Comparison of ENCODE assay signal across 27 cellular contexts in genomic region chr7:138433583-138434437, GRCh38.
"Had no signal": no experiment of that assay in that cellular context is flagged by ENCODE, and none has a peak within 500 bp of the region (broad histone marks: within the 10 kb centered on the region; RNA-seq: fewer than 3 reads in every experiment).

No MANE protein-coding gene starts in this region.

- H3K27me3 ChIP-seq: adrenal gland, ascending aorta, brain microvascular endothelial cell, sigmoid colon, stomach, suprapubic skin, tibial nerve had no signal

- H3K36me3 ChIP-seq: adrenal gland, ascending aorta, brain microvascular endothelial cell, lower lobe of right lung, sigmoid colon, stomach, suprapubic skin, tibial nerve had no signal

- H3K27ac ChIP-seq: adrenal gland, ascending aorta, brain microvascular endothelial cell, lower lobe of right lung, sigmoid colon, stomach, suprapubic skin, tibial nerve had no signal

- ATAC-seq: activated CD4-positive, alpha-beta T cell treated with anti-CD3 and anti-CD28 coated beads for 36 hours; activated T-cell treated with anti-CD3 and anti-CD28 coated beads, Interleukin-2, amount 50 U/mL, for 4 hours; left lobe of liver; lower lobe of right lung; stimulated activated memory B cell treated with anti-CD40 and anti-IgM and Interleukin-4, amounts not matched to agents 10 μg/mL and 1 μg/mL and 100 μg/mL, for 72 hours had no signal

- H3K4me3 ChIP-seq: adrenal gland, ascending aorta, lower lobe of right lung, mucosa of descending colon, sigmoid colon, smooth muscle cell, stomach, suprapubic skin, tibial nerve had no signal

- FAIRE-seq: kidney had no signal

- H3K4me2 ChIP-seq: smooth muscle cell had no signal

- DNase-seq: activated B cell treated with CpG ODN at 0.5 μM for 24 hours; activated CD4-positive, alpha-beta T cell treated with anti-CD3 and anti-CD28 coated beads for 36 hours; activated CD4-positive, alpha-beta T cell treated with anti-CD3 and anti-CD28 coated beads, Interleukin-2, amount 50 U/mL, for 48 hours; activated CD8-positive, alpha-beta memory T cell treated with anti-CD3 and anti-CD28 coated beads, Interleukin-2, amount 50 U/mL, for 48 hours; activated naive CD4-positive, alpha-beta T cell; activated T-cell treated with anti-CD3 and anti-CD28 coated beads, Interleukin-2, amount 50 U/mL, for 4 hours; adrenal gland; brain microvascular endothelial cell; caudate nucleus; effector CD8-positive, alpha-beta T cell; erythroblast; foreskin fibroblast; kidney; lower lobe of right lung; mesendoderm; mucosa of descending colon; nephron progenitor cell; nucleus accumbens; sigmoid colon; stimulated activated CD4-positive, alpha-beta T cell treated with anti-CD3 and anti-CD28 coated beads, Interleukin-15, amount 100 ng/mL, for 24 hours; stomach had no signal

- H3K4me1 ChIP-seq: adrenal gland, ascending aorta, lower lobe of right lung, sigmoid colon, stomach, suprapubic skin, tibial nerve had no signal
